9 cellular contexts compared by ENCODE assay signal in the genomic region with DNA sequence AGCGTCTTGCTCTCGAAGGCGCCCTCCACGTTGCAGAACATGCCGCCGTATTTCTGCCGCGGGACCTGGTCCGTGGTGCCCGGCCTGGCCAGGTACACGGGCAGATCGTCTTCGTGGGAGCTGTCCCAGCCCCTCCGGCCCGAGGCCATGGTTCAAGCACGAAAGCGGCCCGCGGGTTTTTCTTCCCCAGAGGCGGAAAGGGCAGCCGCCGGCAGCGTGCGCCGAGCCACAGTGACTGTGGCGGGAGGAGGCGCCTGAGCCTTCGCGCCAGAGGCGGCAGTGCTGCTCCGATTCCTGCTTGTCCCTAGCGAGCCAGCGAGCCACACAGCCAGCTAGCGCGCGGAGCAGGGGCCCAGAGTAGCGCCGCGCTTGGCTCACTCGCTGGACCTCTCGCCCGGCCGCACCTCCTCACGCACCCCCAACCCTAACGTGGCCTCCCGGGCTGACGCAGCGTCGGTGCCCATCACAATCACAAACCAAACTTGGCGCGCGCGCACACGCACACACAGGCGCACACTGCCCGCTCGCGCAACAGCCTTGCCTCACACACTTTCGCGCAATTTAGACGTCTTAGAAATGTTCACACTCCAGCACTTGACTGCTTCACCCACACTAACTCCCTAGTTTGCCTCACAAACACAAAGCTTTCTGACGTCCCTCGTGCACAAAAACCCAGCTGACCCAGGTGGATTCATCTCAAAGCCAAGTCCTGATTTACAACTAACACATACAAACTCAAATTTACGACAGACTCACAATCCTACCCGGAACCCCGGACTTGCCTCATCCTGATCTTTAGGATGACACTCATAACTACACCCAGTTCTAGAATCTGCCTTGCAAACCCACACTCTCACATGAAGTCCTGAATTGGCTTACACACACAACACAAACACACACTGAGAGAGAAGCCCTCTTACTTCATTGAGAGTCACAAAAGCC. TPM values are rescaled to one million over a fixed set of nuclear protein-coding genes. Genes with fewer than 3 reads are reported as not detected.
A peak's percentile ranks its signal among the peaks of the same experiment; 100 is the strongest.
DNase-seq lines count a peak whose midpoint lies in the region; ATAC-seq and TF ChIP-seq lines count a peak whose summit lies in the region.
"Had no signal": no experiment of that assay in that cellular context is flagged by ENCODE, and none has a peak within 500 bp of the region (broad histone marks: within the 10 kb centered on the region; RNA-seq: fewer than 3 reads in every experiment).

A gene (minus strand): TSS at position 359 of the 942 bp plus-strand sequence. CDS start 210 bp downstream, at position 149.

- no peaks in the 10 kb centered on the region for H3K36me3 Mint-ChIP-seq in activated CD4-positive, alpha-beta T cell treated with anti-CD3 and anti-CD28 coated beads, Interleukin-2, amount 10 ng/mL, durations not matched to agents 7 days and 5 days (ENCODE audit: low read depth)

- H3K9me3 Mint-ChIP-seq in activated CD4-positive, alpha-beta T cell treated with anti-CD3 and anti-CD28 coated beads, Interleukin-2, amount 10 ng/mL, durations not matched to agents 7 days and 5 days, result no peaks in the 10 kb centered on the region

- DNase-seq in activated CD4-positive, alpha-beta T cell treated with anti-CD3 and anti-CD28 coated beads, Interleukin-2, amount 50 U/mL, for 48 hours, result peak; percentile 2 to 8
- no peak for DNase-seq in activated CD4-positive, alpha-beta T cell treated with anti-CD3 and anti-CD28 coated beads, Interleukin-2, amount 10 ng/mL, durations not matched to agents 7 days and 5 days
- DNase-seq in NCI-H226, result peak; percentile 14
- peak; percentile 35 to 64 for DNase-seq in T47D (ENCODE audit: low read depth in 1 of 2, low spot score in 1 of 2)
- DNase-seq in retinal pigment epithelial cell (ENCODE audit: low read depth), result no peak

- H3K4me3 ChIP-seq in iPS-11a (ENCODE audit: low read depth, low read length) (peak within 1 kb of the TSS; percentile 79), retinal pigment epithelial cell (ENCODE audit: low read length) (peak within 1 kb of the TSS; percentile 64)

- POLR2A ChIA-PET in activated CD4-positive, alpha-beta T cell treated with anti-CD3 and anti-CD28 coated beads, Interleukin-2, amount 10 ng/mL, durations not matched to agents 7 days and 5 days (lab: Charles Lee), result no interaction called here

- peaks cover 5% of the 10 kb centered on the region for H3K4me1 Mint-ChIP-seq in activated CD4-positive, alpha-beta T cell treated with anti-CD3 and anti-CD28 coated beads, Interleukin-2, amount 10 ng/mL, durations not matched to agents 7 days and 5 days

- no peak within 1 kb of the TSS for H3K4me3 Mint-ChIP-seq in activated CD4-positive, alpha-beta T cell treated with anti-CD3 and anti-CD28 coated beads, Interleukin-2, amount 10 ng/mL, durations not matched to agents 7 days and 5 days

- peaks cover 27% of the 10 kb centered on the region for H3K27me3 Mint-ChIP-seq in activated CD4-positive, alpha-beta T cell treated with anti-CD3 and anti-CD28 coated beads, Interleukin-2, amount 10 ng/mL, durations not matched to agents 7 days and 5 days

- in situ Hi-C loops in T47D (cut with HindIII; ENCODE audit: low pct_unique_long_range_greater_than_20kb, low sequenced_read_pairs), result no loop called here

- TF ChIP-seq CTCF in retinal pigment epithelial cell (conservative IDR thresholded peaks at IDR 0.05; ENCODE audit: low read depth, low read length), result peak; percentile 31

- ATAC-seq in GM21390 (IDR thresholded peaks at IDR 0.05; ENCODE audit: unreplicated experiment), result no peak
- no peak for ATAC-seq in GM21447 (IDR thresholded peaks at IDR 0.05; ENCODE audit: unreplicated experiment)

- no peak within 1 kb of the TSS for H3K27ac Mint-ChIP-seq in activated CD4-positive, alpha-beta T cell treated with anti-CD3 and anti-CD28 coated beads, Interleukin-2, amount 10 ng/mL, durations not matched to agents 7 days and 5 days
- H3K27ac Mint-ChIP-seq: activated naive CD4-positive, alpha-beta T cell treated with anti-CD3 and anti-CD28 coated beads, Interleukin-2, amount 50 U/mL, for 72 hours had no signal

- CTCF ChIA-PET in activated CD4-positive, alpha-beta T cell treated with anti-CD3 and anti-CD28 coated beads, Interleukin-2, amount 10 ng/mL, durations not matched to agents 7 days and 5 days (lab: Charles Lee), result interaction anchor here (0.7 kb wide), 1 partner anchor 158 kb away, joined by 4 read pairs; no protein-coding TSS in a partner anchor

RNA-seq across cellular contexts. Expression of the gene that starts here (rescaled TPM):
- total RNA-seq in activated CD4-positive, alpha-beta T cell treated with anti-CD3 and anti-CD28 coated beads, Interleukin-2, amount 10 ng/mL, durations not matched to agents 7 days and 5 days, result not detected

Comparison
In these comparisons a context has a peak if more than half of its experiments do, and no peak if none do; other contexts are left out.
1. DNase-seq: peak in activated CD4-positive, alpha-beta T cell treated with anti-CD3 and anti-CD28 coated beads, Interleukin-2, amount 50 U/mL, for 48 hours (2 of 2), NCI-H226 (single experiment) and T47D (2 of 2); none in activated CD4-positive, alpha-beta T cell treated with anti-CD3 and anti-CD28 coated beads, Interleukin-2, amount 10 ng/mL, durations not matched to agents 7 days and 5 days (single experiment) and retinal pigment epithelial cell (single experiment).